14 cellular contexts compared by ENCODE assay signal in genomic region chr6:84332139-84333034, GRCh38.
DNase-seq lines count a peak whose midpoint lies in the region; ATAC-seq and TF ChIP-seq lines count a peak whose summit lies in the region.
"Had no signal": no experiment of that assay in that cellular context is flagged by ENCODE, and none has a peak within 500 bp of the region (broad histone marks: within the 10 kb centered on the region; RNA-seq: fewer than 3 reads in every experiment).

No MANE protein-coding gene starts in this region.

- H3K4me1 Mint-ChIP-seq in activated CD8-positive, alpha-beta T cell treated with anti-CD3 and anti-CD28 coated beads, Interleukin-2, amount 10 ng/mL, durations not matched to agents 7 days and 5 days (ENCODE audit: low read depth) = no peaks in the 10 kb centered on the region

- H3K79me1 ChIP-seq in mesenchymal stem cell (replicated peaks; ENCODE audit: low read length, poor library complexity, severe bottlenecking) = no peaks in the 10 kb centered on the region

- 92% methylated on average over 2 of the region's 3 CpGs for WGBS in mesenchymal stem cell

- H3K9me3 Mint-ChIP-seq in activated CD8-positive, alpha-beta T cell treated with anti-CD3 and anti-CD28 coated beads, Interleukin-2, amount 10 ng/mL, durations not matched to agents 7 days and 5 days (ENCODE audit: insufficient read depth) = peaks cover 5% of the 10 kb centered on the region

- no peaks in the 10 kb centered on the region for H3K4me1 ChIP-seq in mesenchymal stem cell (ENCODE audit: control insufficient read depth, insufficient read depth, low read depth, low read length)
- H3K4me1 ChIP-seq: SJSA1 had no signal

- ATAC-seq in GM19438 (IDR thresholded peaks at IDR 0.05; ENCODE audit: low read depth, unreplicated experiment) = peak; percentile 93
- peak; percentile 99 for ATAC-seq in HG02870 (IDR thresholded peaks at IDR 0.05; ENCODE audit: unreplicated experiment)
- peak; percentile 99 for ATAC-seq in HG03565 (IDR thresholded peaks at IDR 0.05; ENCODE audit: unreplicated experiment)
- ATAC-seq in activated CD8-positive, alpha-beta T cell treated with anti-CD3 and anti-CD28 coated beads, Interleukin-2, amount 10 ng/mL, durations not matched to agents 7 days and 5 days = no peak

- no peaks in the 10 kb centered on the region for H3K27me3 ChIP-seq in mesenchymal stem cell (ENCODE audit: control insufficient read depth in 1 of 2, insufficient read depth in 1 of 2, low read length in 2 of 2)
- H3K27me3 ChIP-seq: SJSA1 had no signal

- H2AFZ ChIP-seq in mesenchymal stem cell (ENCODE audit: low read depth, low read length) = no peak overlapping the region

- H2BK120ac ChIP-seq in mesenchymal stem cell (ENCODE audit: low read depth, low read length) = no peak overlapping the region

- no peak overlapping the region for H3K27ac ChIP-seq in mesenchymal stem cell (ENCODE audit: low read length, poor library complexity, severe bottlenecking)
- H3K27ac ChIP-seq: SJSA1 had no signal

- H3K27ac Mint-ChIP-seq in activated CD8-positive, alpha-beta T cell treated with anti-CD3 and anti-CD28 coated beads, Interleukin-2, amount 10 ng/mL, durations not matched to agents 7 days and 5 days = no peak overlapping the region
- H3K27ac Mint-ChIP-seq: nephron had no signal

- H3K4me3 ChIP-seq in GM12864 (ENCODE audit: low read depth, low read length) (no peak overlapping the region), mesenchymal stem cell (ENCODE audit: insufficient read depth in 1 of 2, low read depth in 1 of 2, low read length in 2 of 2) (no peak overlapping the region)
- H3K4me3 ChIP-seq: SJSA1 had no signal

- no peaks in the 10 kb centered on the region for H3K27me3 Mint-ChIP-seq in activated CD8-positive, alpha-beta T cell treated with anti-CD3 and anti-CD28 coated beads, Interleukin-2, amount 10 ng/mL, durations not matched to agents 7 days and 5 days (ENCODE audit: low read depth)

- no peak for TF ChIP-seq CTCF in GM12864 (IDR thresholded peaks at IDR 0.05; ENCODE audit: low read depth, low read length, missing control alignments)

- H2AK5ac ChIP-seq in mesenchymal stem cell (ENCODE audit: low read length, severe bottlenecking) = no peak overlapping the region

- H3K36me3 ChIP-seq in mesenchymal stem cell (ENCODE audit: control insufficient read depth in 1 of 2, insufficient read depth in 2 of 2, low read depth in 1 of 2, low read length in 2 of 2) = no peaks in the 10 kb centered on the region
- H3K36me3 ChIP-seq: SJSA1 had no signal

- no peak overlapping the region for H3K18ac ChIP-seq in mesenchymal stem cell (ENCODE audit: low read depth in 1 of 2, low read length in 2 of 2)

- H2BK5ac ChIP-seq in mesenchymal stem cell (ENCODE audit: low read depth, low read length, poor library complexity, severe bottlenecking) = no peak overlapping the region

- H3K4ac ChIP-seq in mesenchymal stem cell (ENCODE audit: low read depth in 1 of 2, low read length in 2 of 2) = no peak overlapping the region

- POLR2A ChIA-PET in activated CD8-positive, alpha-beta T cell treated with anti-CD3 and anti-CD28 coated beads, Interleukin-2, amount 10 ng/mL, durations not matched to agents 7 days and 5 days (lab: Charles Lee) = no interaction called here

- H3K23ac ChIP-seq in mesenchymal stem cell (ENCODE audit: low read length in 2 of 2) = no peak overlapping the region

- peak; percentile 3 for DNase-seq in GM12864 (ENCODE audit: low read depth)
- no peak for DNase-seq in activated CD8-positive, alpha-beta T cell treated with anti-CD3 and anti-CD28 coated beads, Interleukin-2, amount 10 ng/mL, durations not matched to agents 7 days and 5 days
- no peak for DNase-seq in mesenchymal stem cell
- DNase-seq in stimulated activated CD4-positive, alpha-beta T cell treated with anti-CD3 and anti-CD28 coated beads, Interleukin-2, amount 100 ng/mL, for 48 hours = no peak
- no peak for DNase-seq in NCI-H1694 (lab: John Stamatoyannopoulos, UW)
- DNase-seq: activated CD4-positive, alpha-beta T cell treated with anti-CD3 and anti-CD28 coated beads, Interleukin-2, amount 50 U/mL, for 48 hours; amniotic stem cell; GDM1; NCI-H2081 had no signal

- H3K4me3 Mint-ChIP-seq in activated CD8-positive, alpha-beta T cell treated with anti-CD3 and anti-CD28 coated beads, Interleukin-2, amount 10 ng/mL, durations not matched to agents 7 days and 5 days = no peak overlapping the region
- H3K4me3 Mint-ChIP-seq: nephron had no signal

- H3K36me3 Mint-ChIP-seq in activated CD8-positive, alpha-beta T cell treated with anti-CD3 and anti-CD28 coated beads, Interleukin-2, amount 10 ng/mL, durations not matched to agents 7 days and 5 days (ENCODE audit: low read depth) = no peaks in the 10 kb centered on the region

- no peak overlapping the region for H2BK15ac ChIP-seq in mesenchymal stem cell (ENCODE audit: low read depth, poor library complexity, severe bottlenecking)

- peaks cover 8% of the 10 kb centered on the region for H3K9me3 ChIP-seq in mesenchymal stem cell (ENCODE audit: control insufficient read depth, low read length)
- H3K9me3 ChIP-seq: SJSA1 had no signal

- no peak overlapping the region for H3K14ac ChIP-seq in mesenchymal stem cell (ENCODE audit: low read length in 2 of 2)

- CTCF ChIA-PET in activated CD8-positive, alpha-beta T cell treated with anti-CD3 and anti-CD28 coated beads, Interleukin-2, amount 10 ng/mL, durations not matched to agents 7 days and 5 days (lab: Charles Lee) = no interaction called here

- no peak overlapping the region for H4K8ac ChIP-seq in mesenchymal stem cell (ENCODE audit: low read length)

- no peak overlapping the region for H3K4me2 ChIP-seq in mesenchymal stem cell (ENCODE audit: low read length, poor library complexity, severe bottlenecking)

- H2BK12ac ChIP-seq in mesenchymal stem cell (ENCODE audit: low read length in 2 of 2) = no peak overlapping the region

- H4K91ac ChIP-seq in mesenchymal stem cell (ENCODE audit: low read length) = no peak overlapping the region

- no peak overlapping the region for H3K9ac ChIP-seq in mesenchymal stem cell (ENCODE audit: low read length)
